Comparison of ENCODE assay signal across 14 cellular contexts in genomic region chr7:55369427-55369826, GRCh38. TPM values are rescaled to one million over a fixed set of nuclear protein-coding genes. Genes with fewer than 3 reads are reported as not detected.
A peak's percentile ranks its signal among the peaks of the same experiment; 100 is the strongest.
DNase-seq lines count a peak whose midpoint lies in the region; ATAC-seq and TF ChIP-seq lines count a peak whose summit lies in the region.
"Had no signal": no experiment of that assay in that cellular context is flagged by ENCODE, and none has a peak within 500 bp of the region (broad histone marks: within the 10 kb centered on the region; RNA-seq: fewer than 3 reads in every experiment).

No MANE protein-coding gene starts in this region.

- H3K36me3 ChIP-seq in SK-N-SH (replicated peaks in 1 of 2; ENCODE audit: control insufficient read depth in 1 of 2, insufficient read depth in 2 of 2, low read length in 1 of 2) (peaks cover 3 to 18% of the 10 kb centered on the region in 2 experiments), smooth muscle cell (ENCODE audit: low read depth) (no peaks in the 10 kb centered on the region)
- H3K36me3 ChIP-seq: spleen had no signal

- no peaks in the 10 kb centered on the region for H3K9me2 ChIP-seq in SK-N-SH

- H3K4me2 ChIP-seq in SK-N-SH (no peak overlapping the region), smooth muscle cell (peak overlapping the region; percentile 64)

- H3K27ac Mint-ChIP-seq in glutamatergic neuron (ENCODE audit: unreplicated experiment) = no peak overlapping the region
- H3K27ac Mint-ChIP-seq: activated T-helper 17 cell treated with anti-CD3 and anti-CD28 coated beads, Interleukin-2, amount 50 U/mL, for 72 hours had no signal

- DNase-seq in HCEC 1CT (peak; percentile 97), SK-N-SH (no peak), fibroblast of gingiva (ENCODE audit: low read depth) (peak; percentile 93), smooth muscle cell (lab: John Stamatoyannopoulos, UW; ENCODE audit: unreplicated experiment) (no peak), NCI-H526 (lab: John Stamatoyannopoulos, UW) (no peak), glutamatergic neuron (no peak)
- DNase-seq: activated CD4-positive, alpha-beta T cell treated with anti-CD3 and anti-CD28 coated beads for 48 hours; DMS153; foreskin keratinocyte; left colon; spleen had no signal

- TF ChIP-seq CTCF in SK-N-SH (IDR thresholded peaks at IDR 0.05) (no peak), smooth muscle cell (IDR thresholded peaks at IDR 0.05; ENCODE audit: borderline replicate concordance, insufficient read depth, poor library complexity, severe bottlenecking) (no peak), glutamatergic neuron (IDR thresholded peaks at IDR 0.05; ENCODE audit: partially characterized antibody, unreplicated experiment) (no peak)

- TF ChIP-seq RAD21 in SK-N-SH (IDR thresholded peaks at IDR 0.05; ENCODE audit: low read length) = no peak

- POLR2A ChIA-PET in SK-N-SH (lab: Yijun Ruan, JAX) = no interaction called here

- 12% methylated on average over 3 of the region's 3 CpGs for WGBS in SK-N-SH (ENCODE audit: low lambda C conversion rate)
- 33% methylated on average over 3 of the region's 3 CpGs for WGBS in smooth muscle cell (ENCODE audit: low lambda C conversion rate)

- peaks cover 7% of the 10 kb centered on the region for H3K27me3 Mint-ChIP-seq in glutamatergic neuron (ENCODE audit: unreplicated experiment)
- H3K27me3 Mint-ChIP-seq: activated T-helper 17 cell treated with anti-CD3 and anti-CD28 coated beads, Interleukin-2, amount 50 U/mL, for 72 hours had no signal

- no peaks in the 10 kb centered on the region for H3K9me3 ChIP-seq in SK-N-SH
- no peaks in the 10 kb centered on the region for H3K9me3 ChIP-seq in smooth muscle cell (replicated peaks; ENCODE audit: low read depth)
- H3K9me3 ChIP-seq: spleen had no signal

- H4K20me1 ChIP-seq in SK-N-SH (ENCODE audit: insufficient read depth) = no peaks in the 10 kb centered on the region
- no peaks in the 10 kb centered on the region for H4K20me1 ChIP-seq in smooth muscle cell (ENCODE audit: low read depth)

- peak in 1 of 2 experiments; percentile 92; a peak in 1 of 4 replicates for TF ChIP-seq EP300 in SK-N-SH (IDR thresholded peaks at IDR 0.05; ENCODE audit: borderline replicate concordance in 1 of 2, low read depth in 1 of 2, low read length in 1 of 2)

- H2AFZ ChIP-seq in SK-N-SH (ENCODE audit: low read depth) (no peak overlapping the region), smooth muscle cell (ENCODE audit: low read depth) (no peak overlapping the region)

- H3K27ac ChIP-seq in SK-N-SH (ENCODE audit: low read depth in 2 of 2, low read length in 1 of 2) = no peak overlapping the region
- no peak overlapping the region for H3K27ac ChIP-seq in smooth muscle cell (ENCODE audit: low read depth)
- H3K27ac ChIP-seq: foreskin keratinocyte, spleen had no signal

- H3K36me3 Mint-ChIP-seq in glutamatergic neuron (ENCODE audit: unreplicated experiment) = no peaks in the 10 kb centered on the region

- peak overlapping the region; percentile 34; the same call in 1 of the 2 replicates for H3K9ac ChIP-seq in SK-N-SH
- H3K9ac ChIP-seq in smooth muscle cell (ENCODE audit: low read depth) = peak overlapping the region; percentile 68

- ATAC-seq in GM18867 (IDR thresholded peaks at IDR 0.05; ENCODE audit: unreplicated experiment) = no peak
- ATAC-seq: activated T-helper 17 cell treated with anti-CD3 and anti-CD28 coated beads, Interleukin-2, amount 50 U/mL, for 72 hours; foreskin keratinocyte; left colon had no signal

- H3K4me3 ChIP-seq in SK-N-SH (ENCODE audit: low read depth in 2 of 2, low read length in 1 of 2) (peak overlapping the region in 1 of 2 experiments; percentile 17; a peak in 1 of 4 replicates), smooth muscle cell (no peak overlapping the region)
- H3K4me3 ChIP-seq: spleen had no signal

- peaks cover 52% of the 10 kb centered on the region for H3K79me2 ChIP-seq in SK-N-SH (ENCODE audit: insufficient read depth)
- H3K79me2 ChIP-seq in smooth muscle cell (ENCODE audit: low read depth) = peaks cover 27% of the 10 kb centered on the region

- H3K9me3 Mint-ChIP-seq in glutamatergic neuron (ENCODE audit: unreplicated experiment) = peaks cover 19% of the 10 kb centered on the region
- H3K9me3 Mint-ChIP-seq: activated T-helper 17 cell treated with anti-CD3 and anti-CD28 coated beads, Interleukin-2, amount 50 U/mL, for 72 hours; nephron had no signal

- H3F3A ChIP-seq in SK-N-SH (replicated peaks; ENCODE audit: insufficient read depth) (peaks cover 26% of the 10 kb centered on the region), smooth muscle cell (ENCODE audit: low read depth) (peaks cover 14% of the 10 kb centered on the region)

- H3K4me3 Mint-ChIP-seq in glutamatergic neuron (ENCODE audit: unreplicated experiment) = no peak overlapping the region
- H3K4me3 Mint-ChIP-seq: activated T-helper 17 cell treated with anti-CD3 and anti-CD28 coated beads, Interleukin-2, amount 50 U/mL, for 72 hours had no signal

- CTCF ChIA-PET in SK-N-SH (lab: Yijun Ruan, JAX) = interaction anchor here (1.4 kb wide), 1 partner anchor 49 kb away, joined by 3 read pairs; no protein-coding TSS in a partner anchor

- peaks cover 6% of the 10 kb centered on the region for H3K4me1 Mint-ChIP-seq in glutamatergic neuron (ENCODE audit: low read depth, unreplicated experiment)

- H3K4me1 ChIP-seq in SK-N-SH (ENCODE audit: control insufficient read depth in 1 of 2, insufficient read depth in 2 of 2, low read depth in 1 of 2, low read length in 1 of 2) = peaks cover 19 to 20% of the 10 kb centered on the region in 2 experiments
- H3K4me1 ChIP-seq in smooth muscle cell (ENCODE audit: low read depth) = peaks cover 23% of the 10 kb centered on the region
- H3K4me1 ChIP-seq: foreskin keratinocyte had no signal

- H3K27me3 ChIP-seq in SK-N-SH (ENCODE audit: insufficient read depth) = no peaks in the 10 kb centered on the region
- H3K27me3 ChIP-seq in smooth muscle cell (ENCODE audit: low read depth) = no peaks in the 10 kb centered on the region
- H3K27me3 ChIP-seq: foreskin keratinocyte, spleen had no signal

TF ChIP-seq in SK-N-SH, 30 proteins besides CTCF, POLR2A, EP300 and RAD21 (continues in another document):
- no peak for TF ChIP-seq RCOR1 (IDR thresholded peaks at IDR 0.05; ENCODE audit: low read length)
- TF ChIP-seq MXI1 (IDR thresholded peaks at IDR 0.05; ENCODE audit: low read depth, low read length) = no peak
- peak; percentile 33; the same call in 1 of the 2 replicates for TF ChIP-seq SIN3A (IDR thresholded peaks at IDR 0.05; ENCODE audit: borderline replicate concordance, low read depth, low read length)
- no peak for TF ChIP-seq NRF1 (IDR thresholded peaks at IDR 0.05; ENCODE audit: low read depth, low read length)
- TF ChIP-seq JUND (IDR thresholded peaks at IDR 0.05) = peak; percentile 96
- TF ChIP-seq TEAD4 (IDR thresholded peaks at IDR 0.05; ENCODE audit: borderline replicate concordance, insufficient read depth) = no peak
- no peak for TF ChIP-seq TCF12 (IDR thresholded peaks at IDR 0.05)
- peak; percentile 84; the same call in 1 of the 2 replicates for TF ChIP-seq POLR2AphosphoS5 (IDR thresholded peaks at IDR 0.05; ENCODE audit: low read depth, low read length)
- peak; percentile 71; the same call in 1 of the 2 replicates for TF ChIP-seq NFIC (IDR thresholded peaks at IDR 0.05; ENCODE audit: borderline replicate concordance)
- no peak for TF ChIP-seq GATA2 (CRISPR knock-in tag; IDR thresholded peaks at IDR 0.05)
- TF ChIP-seq RFX5 (IDR thresholded peaks at IDR 0.05; ENCODE audit: low read length) = no peak
- TF ChIP-seq FOXM1 (IDR thresholded peaks at IDR 0.05; ENCODE audit: low read depth) = no peak
- TF ChIP-seq, protein P1, sequence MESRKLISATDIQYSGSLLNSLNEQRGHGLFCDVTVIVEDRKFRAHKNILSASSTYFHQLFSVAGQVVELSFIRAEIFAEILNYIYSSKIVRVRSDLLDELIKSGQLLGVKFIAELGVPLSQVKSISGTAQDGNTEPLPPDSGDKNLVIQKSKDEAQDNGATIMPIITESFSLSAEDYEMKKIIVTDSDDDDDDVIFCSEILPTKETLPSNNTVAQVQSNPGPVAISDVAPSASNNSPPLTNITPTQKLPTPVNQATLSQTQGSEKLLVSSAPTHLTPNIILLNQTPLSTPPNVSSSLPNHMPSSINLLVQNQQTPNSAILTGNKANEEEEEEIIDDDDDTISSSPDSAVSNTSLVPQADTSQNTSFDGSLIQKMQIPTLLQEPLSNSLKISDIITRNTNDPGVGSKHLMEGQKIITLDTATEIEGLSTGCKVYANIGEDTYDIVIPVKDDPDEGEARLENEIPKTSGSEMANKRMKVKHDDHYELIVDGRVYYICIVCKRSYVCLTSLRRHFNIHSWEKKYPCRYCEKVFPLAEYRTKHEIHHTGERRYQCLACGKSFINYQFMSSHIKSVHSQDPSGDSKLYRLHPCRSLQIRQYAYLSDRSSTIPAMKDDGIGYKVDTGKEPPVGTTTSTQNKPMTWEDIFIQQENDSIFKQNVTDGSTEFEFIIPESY (IDR thresholded peaks at IDR 0.05; ENCODE audit: borderline replicate concordance, low read depth) = no peak; the same call in none of the 2 replicates
- no peak; the same call in 1 of the 2 replicates for TF ChIP-seq MAX (IDR thresholded peaks at IDR 0.05; ENCODE audit: low read depth)
- TF ChIP-seq, protein P2, sequence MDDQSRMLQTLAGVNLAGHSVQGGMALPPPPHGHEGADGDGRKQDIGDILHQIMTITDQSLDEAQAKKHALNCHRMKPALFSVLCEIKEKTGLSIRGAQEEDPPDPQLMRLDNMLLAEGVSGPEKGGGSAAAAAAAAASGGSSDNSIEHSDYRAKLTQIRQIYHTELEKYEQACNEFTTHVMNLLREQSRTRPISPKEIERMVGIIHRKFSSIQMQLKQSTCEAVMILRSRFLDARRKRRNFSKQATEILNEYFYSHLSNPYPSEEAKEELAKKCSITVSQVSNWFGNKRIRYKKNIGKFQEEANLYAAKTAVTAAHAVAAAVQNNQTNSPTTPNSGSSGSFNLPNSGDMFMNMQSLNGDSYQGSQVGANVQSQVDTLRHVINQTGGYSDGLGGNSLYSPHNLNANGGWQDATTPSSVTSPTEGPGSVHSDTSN (IDR thresholded peaks at IDR 0.05) = peak; percentile 96
- TF ChIP-seq RXRA (IDR thresholded peaks at IDR 0.05; ENCODE audit: borderline replicate concordance, low read depth) = peak; percentile 12; the same call in 1 of the 2 replicates
- TF ChIP-seq SMC3 (IDR thresholded peaks at IDR 0.05; ENCODE audit: low read depth, low read length) = no peak
- TF ChIP-seq FOXJ3 (CRISPR knock-in tag; IDR thresholded peaks at IDR 0.05) = no peak
- TF ChIP-seq TAF1 (IDR thresholded peaks at IDR 0.05; ENCODE audit: borderline replicate concordance, low read depth, low read length) = no peak

RNA-seq across cellular contexts. Expression of gene LANCL2, which starts 4.3 kb away (rescaled TPM):
- 25.8 and 36.7 TPM in 2 replicates for polyA plus RNA-seq in SK-N-SH (2012; rRNA removed)
- 26.2 and 27.8 TPM in 2 replicates for polyA plus RNA-seq in SK-N-SH (2012; cell fraction: cytosol; rRNA removed)
- polyA plus RNA-seq in SK-N-SH (2012; cell fraction: nucleus; rRNA removed) = 47.6 and 71.0 TPM in 2 replicates
- total RNA-seq in smooth muscle cell = 9.4 and 16.1 TPM in 2 replicates
- 15.6 and 17.4 TPM in 2 replicates for polyA plus RNA-seq in smooth muscle cell
- 24.1 TPM for total RNA-seq in glutamatergic neuron (ENCODE audit: unreplicated experiment)

Comparison
In these comparisons a context has a peak if more than half of its experiments do, and no peak if none do; other contexts are left out.
1. DNase-seq: peak in HCEC 1CT (single experiment) and fibroblast of gingiva (single experiment); none in SK-N-SH (single experiment), smooth muscle cell (single experiment), NCI-H526 (0 of 2) and glutamatergic neuron (single experiment).